2 cellular contexts compared by ENCODE assay signal in the genomic region with DNA sequence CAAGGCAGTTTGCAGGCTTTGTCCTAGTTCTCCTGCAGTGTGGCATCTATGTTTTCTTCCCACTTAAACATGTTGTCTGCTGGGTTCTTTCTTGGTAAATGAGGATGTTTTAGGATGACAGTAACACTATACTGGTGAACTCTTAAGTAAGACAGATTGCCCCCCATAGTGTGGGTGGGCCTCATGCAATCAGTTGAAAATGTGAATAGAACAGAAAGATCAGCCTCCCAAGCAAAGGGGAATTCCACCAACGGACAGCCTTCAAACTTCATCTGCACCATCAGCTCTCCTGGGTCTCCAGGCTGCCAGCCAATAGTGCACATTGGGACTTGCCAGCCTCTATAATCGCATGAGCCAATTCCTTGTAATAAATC.
TF ChIP-seq lines count a peak whose summit lies in the region.

No MANE protein-coding gene starts in this region.

TF ChIP-seq in K562, 482 proteins besides CTCF, POLR2A, EP300 and RAD21:
- no peak for TF ChIP-seq ZNF830 (CRISPR knock-in tag; IDR thresholded peaks at IDR 0.05)
- TF ChIP-seq ZNF263 (CRISPR knock-in tag; IDR thresholded peaks at IDR 0.05; ENCODE audit: borderline replicate concordance) = no peak
- TF ChIP-seq LEF1 (IDR thresholded peaks at IDR 0.05) = no peak
- no peak for TF ChIP-seq ZNF324 (CRISPR knock-in tag; IDR thresholded peaks at IDR 0.05)
- peak; percentile 80; the same call in 1 of the 2 replicates for TF ChIP-seq ZNF134 (CRISPR knock-in tag; conservative IDR thresholded peaks at IDR 0.05)
- TF ChIP-seq, protein P1, sequence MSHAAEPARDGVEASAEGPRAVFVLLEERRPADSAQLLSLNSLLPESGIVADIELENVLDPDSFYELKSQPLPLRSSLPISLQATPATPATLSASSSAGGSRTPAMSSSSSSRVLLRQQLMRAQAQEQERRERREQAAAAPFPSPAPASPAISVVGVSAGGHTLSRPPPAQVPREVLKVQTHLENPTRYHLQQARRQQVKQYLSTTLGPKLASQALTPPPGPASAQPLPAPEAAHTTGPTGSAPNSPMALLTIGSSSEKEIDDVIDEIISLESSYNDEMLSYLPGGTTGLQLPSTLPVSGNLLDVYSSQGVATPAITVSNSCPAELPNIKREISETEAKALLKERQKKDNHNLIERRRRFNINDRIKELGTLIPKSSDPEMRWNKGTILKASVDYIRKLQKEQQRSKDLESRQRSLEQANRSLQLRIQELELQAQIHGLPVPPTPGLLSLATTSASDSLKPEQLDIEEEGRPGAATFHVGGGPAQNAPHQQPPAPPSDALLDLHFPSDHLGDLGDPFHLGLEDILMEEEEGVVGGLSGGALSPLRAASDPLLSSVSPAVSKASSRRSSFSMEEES (CRISPR knock-in tag; IDR thresholded peaks at IDR 0.05) = no peak
- TF ChIP-seq PHB (CRISPR knock-in tag; IDR thresholded peaks at IDR 0.05) = no peak

TF ChIP-seq in HepG2, 621 proteins besides CTCF, POLR2A, EP300 and RAD21:
- TF ChIP-seq, protein P2, sequence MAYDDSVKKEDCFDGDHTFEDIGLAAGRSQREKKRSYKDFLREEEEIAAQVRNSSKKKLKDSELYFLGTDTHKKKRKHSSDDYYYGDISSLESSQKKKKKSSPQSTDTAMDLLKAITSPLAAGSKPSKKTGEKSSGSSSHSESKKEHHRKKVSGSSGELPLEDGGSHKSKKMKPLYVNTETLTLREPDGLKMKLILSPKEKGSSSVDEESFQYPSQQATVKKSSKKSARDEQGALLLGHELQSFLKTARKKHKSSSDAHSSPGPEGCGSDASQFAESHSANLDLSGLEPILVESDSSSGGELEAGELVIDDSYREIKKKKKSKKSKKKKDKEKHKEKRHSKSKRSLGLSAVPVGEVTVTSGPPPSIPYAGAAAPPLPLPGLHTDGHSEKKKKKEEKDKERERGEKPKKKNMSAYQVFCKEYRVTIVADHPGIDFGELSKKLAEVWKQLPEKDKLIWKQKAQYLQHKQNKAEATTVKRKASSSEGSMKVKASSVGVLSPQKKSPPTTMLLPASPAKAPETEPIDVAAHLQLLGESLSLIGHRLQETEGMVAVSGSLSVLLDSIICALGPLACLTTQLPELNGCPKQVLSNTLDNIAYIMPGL (CRISPR knock-in tag; IDR thresholded peaks at IDR 0.05; ENCODE audit: borderline replicate concordance in 1 of 2, low read depth in 1 of 2) = no peak
- TF ChIP-seq ZNF530 (CRISPR knock-in tag; IDR thresholded peaks at IDR 0.05; ENCODE audit: low read depth) (no peak), NFIB (CRISPR knock-in tag; IDR thresholded peaks at IDR 0.05; ENCODE audit: borderline replicate concordance) (no peak), ZNF260 (CRISPR knock-in tag; IDR thresholded peaks at IDR 0.05; ENCODE audit: borderline replicate concordance, low read depth) (no peak), NONO (IDR thresholded peaks at IDR 0.05) (no peak), NONO (CRISPR knock-in tag; conservative IDR thresholded peaks at IDR 0.05) (no peak), HNRNPK (IDR thresholded peaks at IDR 0.05; ENCODE audit: low read depth, low read length, poor library complexity, severe bottlenecking) (no peak), REXO4 (CRISPR knock-in tag; IDR thresholded peaks at IDR 0.05; ENCODE audit: borderline replicate concordance) (no peak), MAFF (IDR thresholded peaks at IDR 0.05; ENCODE audit: low read depth, low read length) (no peak), ZBTB7A (CRISPR knock-in tag; IDR thresholded peaks at IDR 0.05) (no peak)
- TF ChIP-seq, protein P3, sequence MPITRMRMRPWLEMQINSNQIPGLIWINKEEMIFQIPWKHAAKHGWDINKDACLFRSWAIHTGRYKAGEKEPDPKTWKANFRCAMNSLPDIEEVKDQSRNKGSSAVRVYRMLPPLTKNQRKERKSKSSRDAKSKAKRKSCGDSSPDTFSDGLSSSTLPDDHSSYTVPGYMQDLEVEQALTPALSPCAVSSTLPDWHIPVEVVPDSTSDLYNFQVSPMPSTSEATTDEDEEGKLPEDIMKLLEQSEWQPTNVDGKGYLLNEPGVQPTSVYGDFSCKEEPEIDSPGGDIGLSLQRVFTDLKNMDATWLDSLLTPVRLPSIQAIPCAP (CRISPR knock-in tag; IDR thresholded peaks at IDR 0.05; ENCODE audit: low read depth) = no peak
- TF ChIP-seq, protein P4, sequence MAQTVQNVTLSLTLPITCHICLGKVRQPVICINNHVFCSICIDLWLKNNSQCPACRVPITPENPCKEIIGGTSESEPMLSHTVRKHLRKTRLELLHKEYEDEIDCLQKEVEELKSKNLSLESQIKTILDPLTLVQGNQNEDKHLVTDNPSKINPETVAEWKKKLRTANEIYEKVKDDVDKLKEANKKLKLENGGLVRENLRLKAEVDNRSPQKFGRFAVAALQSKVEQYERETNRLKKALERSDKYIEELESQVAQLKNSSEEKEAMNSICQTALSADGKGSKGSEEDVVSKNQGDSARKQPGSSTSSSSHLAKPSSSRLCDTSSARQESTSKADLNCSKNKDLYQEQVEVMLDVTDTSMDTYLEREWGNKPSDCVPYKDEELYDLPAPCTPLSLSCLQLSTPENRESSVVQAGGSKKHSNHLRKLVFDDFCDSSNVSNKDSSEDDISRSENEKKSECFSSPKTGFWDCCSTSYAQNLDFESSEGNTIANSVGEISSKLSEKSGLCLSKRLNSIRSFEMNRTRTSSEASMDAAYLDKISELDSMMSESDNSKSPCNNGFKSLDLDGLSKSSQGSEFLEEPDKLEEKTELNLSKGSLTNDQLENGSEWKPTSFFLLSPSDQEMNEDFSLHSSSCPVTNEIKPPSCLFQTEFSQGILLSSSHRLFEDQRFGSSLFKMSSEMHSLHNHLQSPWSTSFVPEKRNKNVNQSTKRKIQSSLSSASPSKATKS (CRISPR knock-in tag; IDR thresholded peaks at IDR 0.05) = no peak
